In genomic region chr14:24430682-24431568, GRCh38 we compare ENCODE assay signal across 8 cellular contexts. TPM values are rescaled to one million over a fixed set of nuclear protein-coding genes. Genes with fewer than 3 reads are reported as not detected.
A peak's percentile ranks its signal among the peaks of the same experiment; 100 is the strongest.
DNase-seq lines count a peak whose midpoint lies in the region; ATAC-seq, FAIRE-seq and TF ChIP-seq lines count a peak whose summit lies in the region.

No MANE protein-coding gene starts in this region.

- H3K4me2 ChIP-seq in mammary epithelial cell (ENCODE audit: insufficient read depth, low read depth, low read length) (peak overlapping the region; percentile 91), HepG2 (ENCODE audit: low read depth, low read length) (peak overlapping the region; percentile 86)

- no peaks in the 10 kb centered on the region for H4K20me1 ChIP-seq in mammary epithelial cell (ENCODE audit: insufficient read depth, low read length)
- peaks cover 16% of the 10 kb centered on the region for H4K20me1 ChIP-seq in HepG2 (ENCODE audit: insufficient read depth, low read length)

- peak overlapping the region; percentile 19 for H2AFZ ChIP-seq in mammary epithelial cell (ENCODE audit: low read depth, low read length)
- H2AFZ ChIP-seq in HepG2 (ENCODE audit: low read length) = no peak overlapping the region

- no peaks in the 10 kb centered on the region for H3K9me3 ChIP-seq in mammary epithelial cell (replicated peaks; ENCODE audit: insufficient read depth, low read length)
- no peaks in the 10 kb centered on the region for H3K9me3 ChIP-seq in HepG2 (ENCODE audit: low read length)

- dilution Hi-C loops in mammary epithelial cell (cut with HindIII; ENCODE audit: low sequenced_read_pairs) = no loop called here

- in situ Hi-C loops in mammary epithelial cell (cut with MboI; ENCODE audit: low sequenced_read_pairs in 2 of 2) (loop anchor here (5.0 kb wide), 2 partner anchors 64 to 99 kb away; partner anchors contain the start of gene NFATC4 (in 1 of the 2)), HepG2 (cut with HindIII; ENCODE audit: extremely low pct_ligation_motif_present, low pct_unique_long_range_greater_than_20kb) (loop anchor here (5.0 to 10.0 kb wide), 3 partner anchors 64 to 186 kb away; partner anchors contain the start of genes NFATC4 and TINF2), ACHN (cut with HindIII; ENCODE audit: low pct_ligation_motif_present, low pct_unique_long_range_greater_than_20kb, low sequenced_read_pairs) (no loop called here)

- H3K27me3 ChIP-seq in mammary epithelial cell (ENCODE audit: insufficient read depth, low read length) = no peaks in the 10 kb centered on the region
- H3K27me3 ChIP-seq in HepG2 (ENCODE audit: control insufficient read depth in 1 of 2, insufficient read depth in 2 of 2, low read length in 2 of 2) = no peaks in the 10 kb centered on the region; a peak in 1 of 5 replicates

- TF ChIP-seq EP300 in HepG2 (IDR thresholded peaks at IDR 0.05; ENCODE audit: low read depth in 2 of 2, low read length in 2 of 2) = no peak
- TF ChIP-seq EP300 in HepG2 (CRISPR knock-in tag; IDR thresholded peaks at IDR 0.05; ENCODE audit: borderline replicate concordance) = no peak; the same call in 1 of the 2 replicates

- peaks cover 38% of the 10 kb centered on the region for H3K79me2 ChIP-seq in mammary epithelial cell (ENCODE audit: insufficient read depth, low read length)
- H3K79me2 ChIP-seq in HepG2 (ENCODE audit: insufficient read depth, low read length) = peaks cover 6% of the 10 kb centered on the region

- peak overlapping the region; percentile 92 for H3K4me3 Mint-ChIP-seq in T-helper 1 cell treated with Interleukin-12 subunit alpha and Interleukin-12 subunit beta and Interleukin-4 antibody, amounts not matched to agents 30 μg/mL and 1 μg/mL, for 36 hours

- H3K36me3 ChIP-seq in mammary epithelial cell (ENCODE audit: insufficient read depth, low read length) (peaks cover 17% of the 10 kb centered on the region), HepG2 (replicated peaks in 1 of 2; ENCODE audit: control insufficient read depth in 1 of 2, insufficient read depth in 2 of 2, low read length in 2 of 2) (peaks cover 18 to 22% of the 10 kb centered on the region in 2 experiments)

- H3K9me3 Mint-ChIP-seq in T-helper 1 cell treated with Interleukin-12 subunit alpha and Interleukin-12 subunit beta and Interleukin-4 antibody, amounts not matched to agents 30 μg/mL and 1 μg/mL, for 36 hours = no peaks in the 10 kb centered on the region

- POLR2A ChIA-PET in HepG2 (lab: Yijun Ruan, JAX) = interaction anchor here (0.6 to 9.1 kb wide), 58 partner anchors 10 to 1665 kb away, joined by 3 to 242 read pairs (median 7); partner anchors contain the start of genes ACIN1, C14orf119, CHMP4A and CIDEB

- TF ChIP-seq RAD21 in HepG2 (CRISPR knock-in tag; IDR thresholded peaks at IDR 0.05) = no peak

- WGBS in mammary epithelial cell (ENCODE audit: low coverage, missing lambda C conversion rate) = 23% methylated on average over 8 of the region's 19 CpGs
- 21% methylated on average over 18 of the region's 19 CpGs for WGBS in HepG2 (ENCODE audit: low lambda C conversion rate)

- DNase-seq in D341Med (ENCODE audit: low spot score) = peak; percentile 44
- no peak for DNase-seq in HFF-Myc (ENCODE audit: extremely low read depth, low read depth)
- peak; percentile 58 for DNase-seq in mammary epithelial cell
- DNase-seq in HepG2 (ENCODE audit: low spot score) = no peak
- DNase-seq in stimulated activated CD8-positive, alpha-beta memory T cell treated with anti-CD3 and anti-CD28 coated beads, Interleukin-2, amount 100 ng/mL, for 48 hours (ENCODE audit: low read depth in 2 of 2) = peak; percentile 30 to 53
- DNase-seq in ureter (ENCODE audit: low spot score) = no peak
- DNase-seq in ACHN = no peak

- H3K27ac ChIP-seq in mammary epithelial cell (ENCODE audit: insufficient read depth, low read depth, low read length) (peak overlapping the region; percentile 73), HepG2 (ENCODE audit: extremely low read length, insufficient read depth, low read length) (peak overlapping the region; percentile 66)

- BruUV-seq in mammary epithelial cell (replicated peaks; lab: Mats Ljungman, UMichigan) (TSS peak; percentile 34), HepG2 (replicated peaks; lab: Mats Ljungman, UMichigan) (TSS peak; percentile 48)

- H3K36me3 Mint-ChIP-seq in T-helper 1 cell treated with Interleukin-12 subunit alpha and Interleukin-12 subunit beta and Interleukin-4 antibody, amounts not matched to agents 30 μg/mL and 1 μg/mL, for 36 hours (ENCODE audit: low read depth) = peaks cover 35% of the 10 kb centered on the region

- peaks cover 49% of the 10 kb centered on the region for H3K4me1 Mint-ChIP-seq in T-helper 1 cell treated with Interleukin-12 subunit alpha and Interleukin-12 subunit beta and Interleukin-4 antibody, amounts not matched to agents 30 μg/mL and 1 μg/mL, for 36 hours (ENCODE audit: low read depth)

- no peak for TF ChIP-seq CTCF in HFF-Myc (IDR thresholded peaks at IDR 0.05; ENCODE audit: low read depth, low read length, missing control alignments)
- TF ChIP-seq CTCF in mammary epithelial cell (conservative IDR thresholded peaks at IDR 0.05 in 1 of 2, IDR thresholded peaks at IDR 0.05 in 1 of 2; ENCODE audit: extremely low read depth in 1 of 2, insufficient read depth in 1 of 2, low read depth in 1 of 2, low read length in 2 of 2) = peak in 1 of 2 donors; percentile 4
- TF ChIP-seq CTCF in HepG2 (CRISPR knock-in tag; IDR thresholded peaks at IDR 0.05) = peak; percentile 31; the same call in 1 of the 2 replicates

- no peaks in the 10 kb centered on the region for H3K27me3 Mint-ChIP-seq in T-helper 1 cell treated with Interleukin-12 subunit alpha and Interleukin-12 subunit beta and Interleukin-4 antibody, amounts not matched to agents 30 μg/mL and 1 μg/mL, for 36 hours (ENCODE audit: low read depth)

- ATAC-seq in HepG2 = peak; percentile 0; the same call in 2 of the 3 replicates

- H3K4me1 ChIP-seq in mammary epithelial cell (ENCODE audit: insufficient read depth, low read length) (peaks cover 42% of the 10 kb centered on the region), HepG2 (ENCODE audit: insufficient read depth, low read length) (peaks cover 55% of the 10 kb centered on the region)

- peak overlapping the region; percentile 97 for H3K27ac Mint-ChIP-seq in T-helper 1 cell treated with Interleukin-12 subunit alpha and Interleukin-12 subunit beta and Interleukin-4 antibody, amounts not matched to agents 30 μg/mL and 1 μg/mL, for 36 hours

- intact Hi-C loops in mammary epithelial cell (cut with micrococcal nuclease) = loop anchor here (1.0 to 2.0 kb wide), 4 partner anchors 37 to 188 kb away; partner anchors contain the start of gene TINF2
- intact Hi-C loops in HepG2 (cut with micrococcal nuclease; ENCODE audit: unreplicated experiment) = loop anchor here (1.0 to 10.0 kb wide), 7 partner anchors 19 to 846 kb away; partner anchors contain the start of genes NYNRIN and TINF2

- H3K4me3 ChIP-seq in HFF-Myc (replicated peaks; ENCODE audit: low read depth, low read length) = peak overlapping the region; percentile 61
- H3K4me3 ChIP-seq in mammary epithelial cell (replicated peaks in 1 of 3; ENCODE audit: insufficient read depth in 1 of 3, low read depth in 2 of 3, low read length in 3 of 3) = peak overlapping the region; percentile 57 to 75 (median 64)
- H3K4me3 ChIP-seq in HepG2 (replicated peaks in 1 of 3; ENCODE audit: insufficient read depth in 1 of 3, low read depth in 2 of 3, low read length in 3 of 3) = peak overlapping the region; percentile 65 to 82 (median 80)

- no peak for TF ChIP-seq POLR2A in HepG2 (IDR thresholded peaks at IDR 0.05; ENCODE audit: insufficient read depth in 1 of 2, low read depth in 2 of 2, low read length in 2 of 2)

- CTCF ChIA-PET in mammary epithelial cell (lab: Charles Lee; ENCODE audit: low non-redundant PET) = interaction anchor here (0.5 to 1.8 kb wide), 13 partner anchors 11 to 251 kb away, joined by 3 to 31 read pairs (median 4); partner anchors contain the start of genes ADCY4 and TM9SF1
- CTCF ChIA-PET in HepG2 (lab: Yijun Ruan, JAX; ENCODE audit: low intra/inter-chr PET ratio, low total read pairs) = interaction anchor here (1.1 to 11.8 kb wide), 6 partner anchors 10 to 188 kb away, joined by 3 to 295 read pairs (median 6); partner anchors contain the start of genes ADCY4, CIDEB, NFATC4 and TINF2

- H3K9ac ChIP-seq in mammary epithelial cell (ENCODE audit: insufficient read depth, low read length) (peak overlapping the region; percentile 79), HepG2 (ENCODE audit: insufficient read depth, low read depth, low read length) (peak overlapping the region; percentile 79)

- FAIRE-seq in HepG2 (lab: Jason Lieb, UNC) = no peak

RNA-seq across cellular contexts. Expression of gene KHNYN, which starts 1.2 kb away (rescaled TPM):
- total RNA-seq in mammary epithelial cell (10 to 100 TPM; 60.2 to 75.0 TPM), HepG2 (2016; rRNA removed; fragmentation: Illumina TruSeq; extraction: Trizol) (72.2 and 75.7 TPM in 2 replicates), ureter (72.9 TPM)
- polyA plus RNA-seq in mammary epithelial cell (16.7 TPM), HepG2 (2011; rRNA removed) (52.8 and 76.4 TPM in 2 replicates)
- polyA minus RNA-seq in mammary epithelial cell = 34.9 TPM
- total RNA-seq in HepG2 (2016; cell fraction: cytosol; rRNA removed; fragmentation: Illumina TruSeq; extraction: Trizol; ENCODE audit: low read depth) = 10.2 and 10.7 TPM in 2 replicates
- 60.0 and 78.8 TPM in 2 replicates for total RNA-seq in HepG2 (2016; cell fraction: insoluble cytoplasmic fraction; rRNA removed; fragmentation: Illumina TruSeq; extraction: Trizol)
- total RNA-seq in HepG2 (2016; cell fraction: membrane; rRNA removed; fragmentation: Illumina TruSeq; extraction: Trizol) = 35.9 and 40.5 TPM in 2 replicates
- total RNA-seq in HepG2 (2016; cell fraction: nucleus; rRNA removed; fragmentation: Illumina TruSeq; extraction: Trizol) = 62.0 and 78.7 TPM in 2 replicates
- polyA plus RNA-seq in HepG2 (2011; cell fraction: cytosol; rRNA removed) = 36.1 and 40.8 TPM in 2 replicates
- polyA plus RNA-seq in HepG2 (2011; cell fraction: nucleus; rRNA removed) = 158 and 160 TPM in 2 replicates
- polyA plus RNA-seq in HepG2 (2012) = 82.6 and 83.5 TPM in 2 replicates
- 4.7 and 5.4 TPM in 2 replicates for polyA plus RNA-seq in HepG2 (2016; cell fraction: cytosol; fragmentation: Illumina TruSeq; extraction: Trizol; ENCODE audit: low read depth)
- 37.4 and 41.5 TPM in 2 replicates for polyA plus RNA-seq in HepG2 (2016; cell fraction: insoluble cytoplasmic fraction; fragmentation: Illumina TruSeq; extraction: Trizol; ENCODE audit: low read depth)
- 19.0 and 20.9 TPM in 2 replicates for polyA plus RNA-seq in HepG2 (2016; cell fraction: membrane; fragmentation: Illumina TruSeq; extraction: Trizol; ENCODE audit: low read depth)
- polyA plus RNA-seq in HepG2 (2016; cell fraction: nucleus; fragmentation: Illumina TruSeq; extraction: Trizol; ENCODE audit: insufficient read depth, low read depth) = 71.6 and 72.4 TPM in 2 replicates
- 29.4 and 108 TPM in 2 replicates for polyA minus RNA-seq in HepG2 (2011; rRNA and poly(A)+ RNA removed; ENCODE audit: low replicate concordance)
- polyA minus RNA-seq in HepG2 (2011; cell fraction: cytosol; rRNA and poly(A)+ RNA removed) = 32.8 and 41.4 TPM in 2 replicates
- 109 and 126 TPM in 2 replicates for polyA minus RNA-seq in HepG2 (2011; cell fraction: nucleus; rRNA and poly(A)+ RNA removed)

RNA-seq across cellular contexts. Expression of gene CBLN3, which starts 1.5 kb away (rescaled TPM):
- total RNA-seq in mammary epithelial cell (1 to 10 TPM; 1.3 to 3.1 TPM), HepG2 (2016; rRNA removed; fragmentation: Illumina TruSeq; extraction: Trizol) (0.45 and 0.66 TPM in 2 replicates), ureter (2.2 TPM)
- polyA plus RNA-seq in mammary epithelial cell (0.78 TPM), HepG2 (2011; rRNA removed) (0.74 and 0.98 TPM in 2 replicates)
- not detected for polyA minus RNA-seq in mammary epithelial cell
- total RNA-seq in HepG2 (2016; cell fraction: cytosol; rRNA removed; fragmentation: Illumina TruSeq; extraction: Trizol; ENCODE audit: low read depth) = 0.62 and 0.81 TPM in 2 replicates
- 0.58 and 0.78 TPM in 2 replicates for total RNA-seq in HepG2 (2016; cell fraction: insoluble cytoplasmic fraction; rRNA removed; fragmentation: Illumina TruSeq; extraction: Trizol)
- 1.3 TPM in 2 replicates for total RNA-seq in HepG2 (2016; cell fraction: membrane; rRNA removed; fragmentation: Illumina TruSeq; extraction: Trizol)
- total RNA-seq in HepG2 (2016; cell fraction: nucleus; rRNA removed; fragmentation: Illumina TruSeq; extraction: Trizol) = 0.47 and 0.60 TPM in 2 replicates
- 0.71 and 0.97 TPM in 2 replicates for polyA plus RNA-seq in HepG2 (2011; cell fraction: cytosol; rRNA removed)
- 1.3 and 1.8 TPM in 2 replicates for polyA plus RNA-seq in HepG2 (2011; cell fraction: nucleus; rRNA removed)
- polyA plus RNA-seq in HepG2 (2012) = 0.77 and 1.9 TPM in 2 replicates
- polyA plus RNA-seq in HepG2 (2016; cell fraction: cytosol; fragmentation: Illumina TruSeq; extraction: Trizol; ENCODE audit: low read depth) = 0.70 and 0.86 TPM in 2 replicates
- polyA plus RNA-seq in HepG2 (2016; cell fraction: insoluble cytoplasmic fraction; fragmentation: Illumina TruSeq; extraction: Trizol; ENCODE audit: low read depth) = 0.62 and 1.3 TPM in 2 replicates
- polyA plus RNA-seq in HepG2 (2016; cell fraction: membrane; fragmentation: Illumina TruSeq; extraction: Trizol; ENCODE audit: low read depth) = 1.4 TPM in 2 replicates
- 1.3 and 1.6 TPM in 2 replicates for polyA plus RNA-seq in HepG2 (2016; cell fraction: nucleus; fragmentation: Illumina TruSeq; extraction: Trizol; ENCODE audit: insufficient read depth, low read depth)
- 0.37 and 0.92 TPM in 2 replicates for polyA minus RNA-seq in HepG2 (2011; rRNA and poly(A)+ RNA removed; ENCODE audit: low replicate concordance)
- 0.30 and 0.35 TPM in 2 replicates for polyA minus RNA-seq in HepG2 (2011; cell fraction: cytosol; rRNA and poly(A)+ RNA removed)
- polyA minus RNA-seq in HepG2 (2011; cell fraction: nucleus; rRNA and poly(A)+ RNA removed) = 0.52 and 0.75 TPM in 2 replicates

RNA-seq across cellular contexts. Expression of gene SDR39U1, which starts 11.7 kb away (rescaled TPM):
- total RNA-seq in mammary epithelial cell (10 to 100 TPM in 1 of 2 donors, 1 to 10 TPM in 1; 8.8 to 39.1 TPM), HepG2 (2016; rRNA removed; fragmentation: Illumina TruSeq; extraction: Trizol) (25.0 and 34.4 TPM in 2 replicates), ureter (73.5 TPM)
- polyA plus RNA-seq in mammary epithelial cell (40.2 TPM), HepG2 (2011; rRNA removed) (129 and 163 TPM in 2 replicates)
- polyA minus RNA-seq in mammary epithelial cell = 9.8 TPM
- 13.3 and 16.3 TPM in 2 replicates for total RNA-seq in HepG2 (2016; cell fraction: cytosol; rRNA removed; fragmentation: Illumina TruSeq; extraction: Trizol; ENCODE audit: low read depth)
- total RNA-seq in HepG2 (2016; cell fraction: insoluble cytoplasmic fraction; rRNA removed; fragmentation: Illumina TruSeq; extraction: Trizol) = 19.5 and 33.3 TPM in 2 replicates
- total RNA-seq in HepG2 (2016; cell fraction: membrane; rRNA removed; fragmentation: Illumina TruSeq; extraction: Trizol) = 24.0 and 26.0 TPM in 2 replicates
- 44.1 and 45.4 TPM in 2 replicates for total RNA-seq in HepG2 (2016; cell fraction: nucleus; rRNA removed; fragmentation: Illumina TruSeq; extraction: Trizol)
- 99.7 and 120 TPM in 2 replicates for polyA plus RNA-seq in HepG2 (2011; cell fraction: cytosol; rRNA removed)
- polyA plus RNA-seq in HepG2 (2011; cell fraction: nucleus; rRNA removed) = 808 and 816 TPM in 2 replicates
- polyA plus RNA-seq in HepG2 (2012) = 66.2 and 118 TPM in 2 replicates
- 50.3 and 55.8 TPM in 2 replicates for polyA plus RNA-seq in HepG2 (2016; cell fraction: cytosol; fragmentation: Illumina TruSeq; extraction: Trizol; ENCODE audit: low read depth)
- polyA plus RNA-seq in HepG2 (2016; cell fraction: insoluble cytoplasmic fraction; fragmentation: Illumina TruSeq; extraction: Trizol; ENCODE audit: low read depth) = 73.2 and 88.2 TPM in 2 replicates
- 64.6 and 72.1 TPM in 2 replicates for polyA plus RNA-seq in HepG2 (2016; cell fraction: membrane; fragmentation: Illumina TruSeq; extraction: Trizol; ENCODE audit: low read depth)
- 164 and 186 TPM in 2 replicates for polyA plus RNA-seq in HepG2 (2016; cell fraction: nucleus; fragmentation: Illumina TruSeq; extraction: Trizol; ENCODE audit: insufficient read depth, low read depth)
- 27.9 and 51.2 TPM in 2 replicates for polyA minus RNA-seq in HepG2 (2011; rRNA and poly(A)+ RNA removed; ENCODE audit: low replicate concordance)
- polyA minus RNA-seq in HepG2 (2011; cell fraction: cytosol; rRNA and poly(A)+ RNA removed) = 18.8 and 21.3 TPM in 2 replicates
- 95.4 and 110 TPM in 2 replicates for polyA minus RNA-seq in HepG2 (2011; cell fraction: nucleus; rRNA and poly(A)+ RNA removed)

RNA-seq across cellular contexts. Expression of gene NYNRIN, which starts 32.1 kb away (rescaled TPM):
- 10 to 100 TPM in 1 of 2 donors, 1 to 10 TPM in 1; 2.7 to 15.0 TPM for total RNA-seq in mammary epithelial cell
- 2.4 TPM for polyA plus RNA-seq in mammary epithelial cell
- polyA minus RNA-seq in mammary epithelial cell = 3.9 TPM
- total RNA-seq in HepG2 (2016; rRNA removed; fragmentation: Illumina TruSeq; extraction: Trizol) = 1.1 and 1.3 TPM in 2 replicates
- total RNA-seq in HepG2 (2016; cell fraction: cytosol; rRNA removed; fragmentation: Illumina TruSeq; extraction: Trizol; ENCODE audit: low read depth) = 0.09 and 0.10 TPM in 2 replicates
- 0.91 and 1.1 TPM in 2 replicates for total RNA-seq in HepG2 (2016; cell fraction: insoluble cytoplasmic fraction; rRNA removed; fragmentation: Illumina TruSeq; extraction: Trizol)
- total RNA-seq in HepG2 (2016; cell fraction: membrane; rRNA removed; fragmentation: Illumina TruSeq; extraction: Trizol) = 0.24 and 0.34 TPM in 2 replicates
- total RNA-seq in HepG2 (2016; cell fraction: nucleus; rRNA removed; fragmentation: Illumina TruSeq; extraction: Trizol) = 1.0 and 1.4 TPM in 2 replicates
- polyA plus RNA-seq in HepG2 (2011; rRNA removed) = 0.63 and 0.95 TPM in 2 replicates
- 0.39 and 0.44 TPM in 2 replicates for polyA plus RNA-seq in HepG2 (2011; cell fraction: cytosol; rRNA removed)
- polyA plus RNA-seq in HepG2 (2011; cell fraction: nucleus; rRNA removed) = 2.0 and 2.1 TPM in 2 replicates
- 1.8 and 5.9 TPM in 2 replicates for polyA plus RNA-seq in HepG2 (2012)
- polyA plus RNA-seq in HepG2 (2016; cell fraction: cytosol; fragmentation: Illumina TruSeq; extraction: Trizol; ENCODE audit: low read depth) = 0.07 and 0.08 TPM in 2 replicates
- polyA plus RNA-seq in HepG2 (2016; cell fraction: insoluble cytoplasmic fraction; fragmentation: Illumina TruSeq; extraction: Trizol; ENCODE audit: low read depth) = 0.72 and 0.83 TPM in 2 replicates
- polyA plus RNA-seq in HepG2 (2016; cell fraction: membrane; fragmentation: Illumina TruSeq; extraction: Trizol; ENCODE audit: low read depth) = 0.13 and 0.14 TPM in 2 replicates
- polyA plus RNA-seq in HepG2 (2016; cell fraction: nucleus; fragmentation: Illumina TruSeq; extraction: Trizol; ENCODE audit: insufficient read depth, low read depth) = 1.2 and 1.5 TPM in 2 replicates
- 2.4 TPM in 1 of 2 replicates, not detected in the other for polyA minus RNA-seq in HepG2 (2011; rRNA and poly(A)+ RNA removed; ENCODE audit: low replicate concordance)
- polyA minus RNA-seq in HepG2 (2011; cell fraction: cytosol; rRNA and poly(A)+ RNA removed) = 1.4 and 1.5 TPM in 2 replicates
- 1.7 and 1.9 TPM in 2 replicates for polyA minus RNA-seq in HepG2 (2011; cell fraction: nucleus; rRNA and poly(A)+ RNA removed)
- total RNA-seq in ureter = 32.7 TPM

Comparison
In these comparisons a context has a peak if more than half of its experiments do, and no peak if none do; other contexts are left out.
1. DNase-seq: peak in D341Med (single experiment), mammary epithelial cell (single experiment) and stimulated activated CD8-positive, alpha-beta memory T cell treated with anti-CD3 and anti-CD28 coated beads, Interleukin-2, amount 100 ng/mL, for 48 hours (2 of 2); none in HFF-Myc (single experiment), HepG2 (single experiment), ureter (single experiment) and ACHN (single experiment).
2. Peak in every context shown above with its lines, with median percentiles within 50 percentile points of each other: H3K4me3 ChIP-seq.